Comparison of ENCODE assay signal across 10 cellular contexts in the genomic region with DNA sequence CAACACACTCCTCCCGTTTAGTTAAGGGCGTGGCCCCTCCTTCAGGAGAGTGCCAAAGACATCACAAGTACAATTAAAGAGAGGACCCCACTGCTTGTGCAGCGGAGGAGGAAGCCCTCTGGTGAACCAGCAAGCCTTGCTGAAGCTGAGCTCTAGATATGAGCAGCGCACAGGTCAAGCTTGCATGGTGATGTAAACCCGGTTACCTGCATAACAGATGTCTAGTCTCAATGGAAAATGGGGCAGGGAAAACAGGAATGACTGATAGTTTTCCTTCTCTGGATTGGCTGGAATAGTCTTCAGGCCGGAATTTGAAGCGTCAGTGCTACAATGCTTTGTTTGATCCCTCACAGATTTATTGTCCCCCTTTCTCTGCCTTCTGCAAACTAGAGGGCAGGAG.
"Had no signal": no experiment of that assay in that cellular context is flagged by ENCODE, and none has a peak within 500 bp of the region (broad histone marks: within the 10 kb centered on the region; RNA-seq: fewer than 3 reads in every experiment).

No MANE protein-coding gene starts in this region.

- H3K36me3 Mint-ChIP-seq: IgD-negative memory B cell had no signal

- H3K9ac ChIP-seq: KMS-11 had no signal

- H3K4me2 ChIP-seq: KMS-11 had no signal

- H3K27ac ChIP-seq: HL-60, KMS-11 had no signal

- H3K4me3 ChIP-seq: HAP-1 had no signal

- H3K36me3 ChIP-seq: HAP-1 had no signal

- H3K4me1 ChIP-seq: HAP-1 had no signal

- ATAC-seq: HCT116 had no signal

- H3K4me1 Mint-ChIP-seq: IgD-negative memory B cell had no signal

- H3K4me3 Mint-ChIP-seq: HFFc6, IgD-negative memory B cell had no signal

- H3K9me3 ChIP-seq: HAP-1 had no signal

- H3K27ac Mint-ChIP-seq: HFFc6, IgD-negative memory B cell had no signal

- H3K9me3 Mint-ChIP-seq: HFFc6 had no signal

- DNase-seq: GOT3, H7, HFFc6, Karpas-422, KBM-7 had no signal

- H3K27me3 Mint-ChIP-seq: IgD-negative memory B cell had no signal
